26 cellular contexts compared by ENCODE assay signal in the genomic region with DNA sequence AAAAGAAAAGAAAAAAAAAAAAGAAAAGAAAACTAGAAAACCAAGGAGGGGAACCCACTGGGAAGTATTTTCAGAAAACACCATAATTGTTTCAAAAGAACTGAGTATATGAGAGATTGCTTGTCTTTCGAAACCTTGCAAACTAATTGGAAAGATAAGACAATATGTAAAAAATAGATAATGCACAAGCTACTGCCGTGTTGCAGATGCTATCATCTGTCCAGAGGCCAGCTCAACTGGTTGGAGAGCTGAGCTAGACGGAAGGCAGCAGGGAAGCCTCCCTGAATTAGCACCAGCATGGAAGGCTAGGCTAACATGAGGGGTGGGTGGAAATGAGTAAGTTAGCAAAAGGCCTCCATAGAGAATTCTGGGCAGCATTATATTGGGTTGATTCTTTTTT. TPM values are rescaled to one million over a fixed set of nuclear protein-coding genes. Genes with fewer than 3 reads are reported as not detected.
"Had no signal": no experiment of that assay in that cellular context is flagged by ENCODE, and none has a peak within 500 bp of the region (broad histone marks: within the 10 kb centered on the region; RNA-seq: fewer than 3 reads in every experiment).

No MANE protein-coding gene starts in this region.

- H3K36me3 ChIP-seq: left lung, lower lobe of right lung, ovary, right atrium auricular region, right lobe of liver, stomach, thyroid gland, transverse colon, upper lobe of left lung had no signal

- H3K27ac ChIP-seq: left lung, lower lobe of right lung, ovary, right atrium auricular region, right lobe of liver, stomach, testis, thyroid gland, transverse colon, upper lobe of left lung had no signal

- H3K4me3 ChIP-seq: left lung, lower lobe of right lung, ovary, right atrium auricular region, right lobe of liver, smooth muscle cell, stomach, testis, thyroid gland, transverse colon, upper lobe of left lung had no signal

- H3K4me1 ChIP-seq: left lung, lower lobe of right lung, right atrium auricular region, right lobe of liver, stomach, testis, thyroid gland, transverse colon, upper lobe of left lung had no signal

- H3K27me3 ChIP-seq: left lung, ovary, right atrium auricular region, right lobe of liver, stomach, testis, thyroid gland, transverse colon, upper lobe of left lung had no signal

- H3K9me3 ChIP-seq: left lung, lower lobe of right lung, ovary, right atrium auricular region, right lobe of liver, stomach, testis, thyroid gland, transverse colon, upper lobe of left lung had no signal

- DNase-seq: hypothalamus; immature natural killer cell; kidney; left colon; left lung; lower lobe of right lung; mammary epithelial cell; mesenchymal stem cell; naive B cell; natural killer cell; nephron progenitor cell; ovary; right lobe of liver; stimulated activated CD4-positive, alpha-beta T cell treated with anti-CD3 and anti-CD28 coated beads, Interleukin-12 subunit alpha, Interleukin-12 subunit beta, amount 100 ng/mL, for 4 hours; stimulated activated CD4-positive, alpha-beta T cell treated with anti-CD3 and anti-CD28 coated beads, Interleukin-15, amount 100 ng/mL, for 24 hours; stimulated activated CD4-positive, alpha-beta T cell treated with anti-CD3 and anti-CD28 coated beads, Interleukin-2, amount 100 ng/mL, for 24 hours; stimulated activated CD4-positive, alpha-beta T cell treated with anti-CD3 and anti-CD28 coated beads, Interleukin-4, amount 100 ng/mL, for 1 hour; stimulated activated naive B cell treated with anti-CD40 and anti-IgM and Interleukin-4, amounts not matched to agents 10 μg/mL and 1 μg/mL and 100 μg/mL, for 72 hours; stimulated activated naive CD8-positive, alpha-beta T cell treated with anti-CD3 and anti-CD28 coated beads, Interleukin-15, Interleukin-2, amounts not matched to agents 100 U/mL and 50 U/mL, for 24 hours; stomach; testis; thyroid gland; transverse colon; upper lobe of left lung had no signal

- ATAC-seq: left colon; left lung; lower lobe of right lung; natural killer cell; right lobe of liver; stimulated activated naive B cell treated with anti-CD40 and anti-IgM and Interleukin-4, amounts not matched to agents 10 μg/mL and 1 μg/mL and 100 μg/mL, for 72 hours; stimulated activated naive CD8-positive, alpha-beta T cell treated with anti-CD3 and anti-CD28 coated beads, Interleukin-15, Interleukin-2, amounts not matched to agents 100 U/mL and 50 U/mL, for 24 hours had no signal

RNA-seq across cellular contexts. Expression of a gene that starts 16.2 kb away (rescaled TPM):
- total RNA-seq: natural killer cell had no signal
